Comparison of ENCODE assay signal across 11 cellular contexts in the genomic region with DNA sequence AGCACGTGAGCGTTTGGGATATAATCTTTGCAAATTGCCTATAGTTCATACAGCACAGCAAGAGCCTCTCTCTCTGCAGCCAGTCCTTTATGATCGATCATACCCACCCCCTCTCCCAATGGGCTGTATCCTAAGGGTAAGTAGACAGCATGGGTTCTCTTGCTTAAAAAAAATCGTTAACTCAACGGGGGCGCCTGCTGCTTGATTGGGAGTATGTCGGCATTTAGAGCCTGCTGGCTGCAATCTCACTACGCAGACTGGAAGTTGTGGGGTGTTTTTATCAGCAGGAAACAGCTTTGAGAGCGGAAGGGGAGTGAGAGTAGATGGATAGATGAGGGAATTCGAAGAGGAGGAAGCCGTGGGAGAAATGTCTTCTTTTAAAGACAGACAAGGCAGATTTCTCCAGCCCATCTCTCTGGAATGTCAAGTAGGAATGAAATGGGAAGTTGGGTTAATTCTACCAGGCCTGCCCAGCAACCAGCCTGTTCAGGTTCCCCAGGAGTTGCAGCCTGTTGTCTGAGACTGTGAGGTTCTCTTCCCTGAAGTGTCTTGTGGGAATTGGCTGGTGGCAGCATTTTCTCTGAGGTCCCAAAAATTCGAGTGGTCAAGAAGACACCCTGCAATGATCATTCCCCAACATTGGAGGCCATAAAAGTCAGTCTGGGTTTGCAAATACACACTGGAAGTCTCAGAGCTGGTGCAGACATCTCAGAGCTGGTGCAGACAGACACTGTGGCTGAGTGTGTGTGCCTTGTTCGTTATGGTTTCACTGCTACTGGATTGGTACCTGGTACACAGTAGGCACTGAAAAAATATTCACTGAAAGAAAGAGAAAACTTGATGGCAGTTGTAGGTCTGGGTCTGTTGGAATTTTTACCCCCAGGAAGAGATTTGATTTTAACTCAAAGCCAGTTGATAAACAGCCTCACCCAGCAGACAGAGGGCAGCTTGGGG.
A peak's percentile ranks its signal among the peaks of the same experiment; 100 is the strongest.
DNase-seq lines count a peak whose midpoint lies in the region; ATAC-seq and TF ChIP-seq lines count a peak whose summit lies in the region.
"Had no signal": no experiment of that assay in that cellular context is flagged by ENCODE, and none has a peak within 500 bp of the region (broad histone marks: within the 10 kb centered on the region; RNA-seq: fewer than 3 reads in every experiment).

No MANE protein-coding gene starts in this region.

- H3K27ac ChIP-seq in CD4-positive, alpha-beta T cell (ENCODE audit: low read depth, low read length) = no peak overlapping the region
- peak overlapping the region; percentile 16; the same call in 1 of the 2 replicates for H3K27ac ChIP-seq in HL-60 (replicated peaks)

- no peaks in the 10 kb centered on the region for H3K9me3 Mint-ChIP-seq in CD4-positive, alpha-beta T cell
- no peaks in the 10 kb centered on the region for H3K9me3 Mint-ChIP-seq in activated naive CD8-positive, alpha-beta T cell treated with anti-CD3 and anti-CD28 coated beads for 36 hours
- H3K9me3 Mint-ChIP-seq in mesothelial cell of epicardium = no peaks in the 10 kb centered on the region
- H3K9me3 Mint-ChIP-seq: activated CD4-positive, alpha-beta memory T cell treated with anti-CD3 and anti-CD28 coated beads for 36 hours had no signal

- POLR2A ChIA-PET in CD4-positive, alpha-beta T cell (lab: Charles Lee) = interaction anchor here (0.6 kb wide), 1 partner anchor 51 kb away, joined by 3 read pairs; no protein-coding TSS in a partner anchor

- no peak for TF ChIP-seq CTCF in CD4-positive, alpha-beta T cell (IDR thresholded peaks at IDR 0.05)
- TF ChIP-seq CTCF in HL-60 (IDR thresholded peaks at IDR 0.05; ENCODE audit: insufficient read depth, low read length) (no peak), mesothelial cell of epicardium (IDR thresholded peaks at IDR 0.05; ENCODE audit: unreplicated experiment) (no peak)

- peak overlapping the region; percentile 5 for H3K27ac Mint-ChIP-seq in CD4-positive, alpha-beta T cell
- peak overlapping the region; percentile 57 for H3K27ac Mint-ChIP-seq in activated naive CD8-positive, alpha-beta T cell treated with anti-CD3 and anti-CD28 coated beads for 36 hours
- H3K27ac Mint-ChIP-seq in mesothelial cell of epicardium = peak overlapping the region; percentile 24
- H3K27ac Mint-ChIP-seq: activated CD4-positive, alpha-beta memory T cell treated with anti-CD3 and anti-CD28 coated beads for 36 hours had no signal

- no peaks in the 10 kb centered on the region for H3K36me3 Mint-ChIP-seq in CD4-positive, alpha-beta T cell (ENCODE audit: low read depth)
- peaks cover 19% of the 10 kb centered on the region for H3K36me3 Mint-ChIP-seq in activated naive CD8-positive, alpha-beta T cell treated with anti-CD3 and anti-CD28 coated beads for 36 hours
- H3K36me3 Mint-ChIP-seq in mesothelial cell of epicardium = no peaks in the 10 kb centered on the region

- intact Hi-C loops in CD4-positive, alpha-beta T cell (cut with DNase I, micrococcal nuclease) = loop anchor here in 1 of 2 experiments (10.0 kb wide), 1 partner anchor 53 kb away; no protein-coding TSS in a partner anchor

- no peak for DNase-seq in CD4-positive, alpha-beta T cell
- DNase-seq in HL-60 (ENCODE audit: low read depth in 1 of 2, low spot score in 1 of 2) = peak in 1 of 2 experiments; percentile 57
- no peak for DNase-seq in activated naive CD8-positive, alpha-beta T cell treated with anti-CD3 and anti-CD28 coated beads for 36 hours
- DNase-seq in mesothelial cell of epicardium (ENCODE audit: low spot score in 2 of 2, unreplicated experiment in 2 of 2) = no peak
- no peak for DNase-seq in NCI-H2107 treated with DMSO at 0.1 percent for 48 hours (lab: John Stamatoyannopoulos, UW; ENCODE audit: unreplicated experiment)
- no peak for DNase-seq in EL
- no peak for DNase-seq in DMS79 treated with DMSO at 0.1 percent for 48 hours (lab: John Stamatoyannopoulos, UW)
- DNase-seq: activated CD4-positive, alpha-beta memory T cell treated with anti-CD3 and anti-CD28 coated beads for 36 hours; hypothalamus; NCI-H774 had no signal

- peaks cover 83% of the 10 kb centered on the region for H3K4me1 Mint-ChIP-seq in CD4-positive, alpha-beta T cell (ENCODE audit: low read depth)
- H3K4me1 Mint-ChIP-seq in activated naive CD8-positive, alpha-beta T cell treated with anti-CD3 and anti-CD28 coated beads for 36 hours = peaks cover 52% of the 10 kb centered on the region
- H3K4me1 Mint-ChIP-seq in mesothelial cell of epicardium = peaks cover 42% of the 10 kb centered on the region

- H3K4me3 Mint-ChIP-seq in CD4-positive, alpha-beta T cell = peak overlapping the region; percentile 3
- peak overlapping the region; percentile 33 for H3K4me3 Mint-ChIP-seq in activated naive CD8-positive, alpha-beta T cell treated with anti-CD3 and anti-CD28 coated beads for 36 hours
- peak overlapping the region; percentile 18 for H3K4me3 Mint-ChIP-seq in mesothelial cell of epicardium
- H3K4me3 Mint-ChIP-seq: activated CD4-positive, alpha-beta memory T cell treated with anti-CD3 and anti-CD28 coated beads for 36 hours had no signal

- CTCF ChIA-PET in CD4-positive, alpha-beta T cell (lab: Charles Lee) = interaction anchor here (1.0 kb wide), 1 partner anchor 24 kb away, joined by 3 read pairs; no protein-coding TSS in a partner anchor

- no peak for ATAC-seq in CD4-positive, alpha-beta T cell (ENCODE audit: poor library complexity)
- ATAC-seq: SK-N-SH treated with all-trans-retinoic acid at 6 μM for 48 hours had no signal

- no peak overlapping the region for H3K4me3 ChIP-seq in HL-60 (replicated peaks; ENCODE audit: insufficient read depth, low read length)

- H3K27me3 ChIP-seq in CD4-positive, alpha-beta T cell (ENCODE audit: control insufficient read depth, insufficient read depth, low read length) = no peaks in the 10 kb centered on the region
- no peaks in the 10 kb centered on the region for H3K27me3 ChIP-seq in HL-60 (ENCODE audit: insufficient read depth, poor library complexity, severe bottlenecking)

- no peaks in the 10 kb centered on the region for H3K9me3 ChIP-seq in CD4-positive, alpha-beta T cell (ENCODE audit: control insufficient read depth, low read length)

- no peaks in the 10 kb centered on the region for H3K27me3 Mint-ChIP-seq in CD4-positive, alpha-beta T cell
- H3K27me3 Mint-ChIP-seq in activated naive CD8-positive, alpha-beta T cell treated with anti-CD3 and anti-CD28 coated beads for 36 hours = no peaks in the 10 kb centered on the region
- peaks cover 4% of the 10 kb centered on the region for H3K27me3 Mint-ChIP-seq in mesothelial cell of epicardium (ENCODE audit: low read depth)
- H3K27me3 Mint-ChIP-seq: activated CD4-positive, alpha-beta memory T cell treated with anti-CD3 and anti-CD28 coated beads for 36 hours had no signal

Comparison
In these comparisons a context has a peak if more than half of its experiments do, and no peak if none do; other contexts are left out.
1. H3K27ac Mint-ChIP-seq: peak in every context shown above with its lines; median percentile 57 in activated naive CD8-positive, alpha-beta T cell treated with anti-CD3 and anti-CD28 coated beads for 36 hours; 24 in mesothelial cell of epicardium; 5 in CD4-positive, alpha-beta T cell.